Comparison of ENCODE assay signal across 1 cellular context in the genomic region with DNA sequence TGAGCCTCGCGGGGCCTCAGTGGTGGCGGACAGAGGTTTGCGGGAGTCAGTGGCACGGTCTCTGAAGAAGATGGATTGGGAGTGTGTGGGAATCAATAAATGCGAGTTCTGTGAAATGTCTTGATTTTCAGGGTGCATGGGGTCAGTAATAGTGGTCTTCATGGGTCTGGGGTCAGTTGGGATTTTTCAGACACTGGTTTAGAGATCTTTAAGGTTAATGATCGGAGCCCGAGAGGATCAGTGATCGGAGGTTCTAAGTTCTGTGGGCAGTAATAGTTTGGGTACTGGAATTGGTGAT.
TF ChIP-seq lines count a peak whose summit lies in the region.

No MANE protein-coding gene starts in this region.

TF ChIP-seq in SK-N-SH, 30 proteins besides CTCF, POLR2A, EP300 and RAD21 (continued from another document):
- TF ChIP-seq, protein P1, sequence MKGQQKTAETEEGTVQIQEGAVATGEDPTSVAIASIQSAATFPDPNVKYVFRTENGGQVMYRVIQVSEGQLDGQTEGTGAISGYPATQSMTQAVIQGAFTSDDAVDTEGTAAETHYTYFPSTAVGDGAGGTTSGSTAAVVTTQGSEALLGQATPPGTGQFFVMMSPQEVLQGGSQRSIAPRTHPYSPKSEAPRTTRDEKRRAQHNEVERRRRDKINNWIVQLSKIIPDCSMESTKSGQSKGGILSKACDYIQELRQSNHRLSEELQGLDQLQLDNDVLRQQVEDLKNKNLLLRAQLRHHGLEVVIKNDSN (IDR thresholded peaks at IDR 0.05; ENCODE audit: borderline replicate concordance, low read depth), result no peak
